ENCODE assay signal across 8 cellular contexts in genomic region chr5:112146323-112146848, GRCh38.
A peak's percentile ranks its signal among the peaks of the same experiment; 100 is the strongest.
DNase-seq lines count a peak whose midpoint lies in the region; ATAC-seq and TF ChIP-seq lines count a peak whose summit lies in the region.

No MANE protein-coding gene starts in this region.

- no peak for TF ChIP-seq CTCF in astrocyte of the spinal cord (IDR thresholded peaks at IDR 0.05; ENCODE audit: low read depth, low read length)
- no peak for TF ChIP-seq CTCF in mucosa of descending colon (IDR thresholded peaks at IDR 0.05)

- ATAC-seq in GM19035 (IDR thresholded peaks at IDR 0.05; ENCODE audit: unreplicated experiment) (peak; percentile 59), HG02981 (IDR thresholded peaks at IDR 0.05; ENCODE audit: unreplicated experiment) (peak; percentile 70), mucosa of descending colon (no peak)

- in situ Hi-C loops in astrocyte of the spinal cord (cut with HindIII; ENCODE audit: low sequenced_read_pairs), result no loop called here

- H3K4me1 ChIP-seq in mucosa of descending colon (ENCODE audit: low read depth), result no peaks in the 10 kb centered on the region

- intact Hi-C loops in mucosa of descending colon (cut with DNase I, micrococcal nuclease), result loop anchor here (5.0 kb wide), 1 partner anchor 594 kb away; no protein-coding TSS in a partner anchor
- intact Hi-C loops in posterior vena cava (cut with DNase I), result loop anchor here (2.0 to 5.0 kb wide), 2 partner anchors 594 to 598 kb away; no protein-coding TSS in a partner anchor

- no peaks in the 10 kb centered on the region for H3K9me3 ChIP-seq in mucosa of descending colon

- no peak overlapping the region for H3K4me3 ChIP-seq in astrocyte of the spinal cord (ENCODE audit: low read depth, low read length)
- H3K4me3 ChIP-seq in skeletal muscle cell (ENCODE audit: low read depth, low read length), result no peak overlapping the region
- H3K4me3 ChIP-seq in mucosa of descending colon, result no peak overlapping the region

- no peaks in the 10 kb centered on the region for H3K36me3 ChIP-seq in mucosa of descending colon (ENCODE audit: low read depth)

- DNase-seq in astrocyte of the spinal cord (ENCODE audit: low read depth, low spot score) (peak; percentile 66), skeletal muscle cell (ENCODE audit: low read depth) (peak; percentile 89), NCI-H82 (lab: John Stamatoyannopoulos, UW) (no peak), mucosa of descending colon (no peak), posterior vena cava (ENCODE audit: low spot score) (no peak), putamen (ENCODE audit: low spot score) (no peak)

Comparison
In these comparisons a context has a peak if more than half of its experiments do, and no peak if none do; other contexts are left out.
1. DNase-seq: peak in astrocyte of the spinal cord (single experiment) and skeletal muscle cell (single experiment); none in NCI-H82 (single experiment), mucosa of descending colon (0 of 3), posterior vena cava (single experiment) and putamen (single experiment).